In the genomic region with DNA sequence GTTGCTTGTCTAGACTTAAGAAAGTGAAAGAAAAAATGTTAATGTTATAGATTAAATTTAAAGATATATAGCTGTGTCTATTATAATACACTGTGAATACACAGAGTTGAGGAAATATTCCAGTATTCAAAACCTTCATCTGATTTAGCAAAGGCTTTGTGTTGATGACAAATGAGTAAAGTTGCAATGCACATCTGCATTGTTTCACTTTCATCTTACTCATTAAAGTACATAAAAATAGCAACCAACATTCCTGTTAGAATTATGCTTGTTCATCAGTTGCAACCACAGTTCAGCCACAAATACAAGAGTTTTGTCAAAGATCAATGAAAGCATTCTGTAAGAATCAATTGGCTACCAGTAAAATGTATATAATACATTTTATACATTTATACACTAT, we compare ENCODE assay signal across 20 cellular contexts.
DNase-seq lines count a peak whose midpoint lies in the region; ATAC-seq lines count a peak whose summit lies in the region.
"Had no signal": no experiment of that assay in that cellular context is flagged by ENCODE, and none has a peak within 500 bp of the region (broad histone marks: within the 10 kb centered on the region; RNA-seq: fewer than 3 reads in every experiment).

No MANE protein-coding gene starts in this region.

- H4K20me1 ChIP-seq in BLaER1 treated with 17β-estradiol and CSF1 and Interleukin-3, amounts not matched to agents 10 nM and 100 nM = no peaks in the 10 kb centered on the region

- no peak overlapping the region for H3K4me3 ChIP-seq in BLaER1 treated with 17β-estradiol and CSF1 and Interleukin-3, amounts not matched to agents 10 nM and 100 nM
- H3K4me3 ChIP-seq: SK-N-MC had no signal

- peak overlapping the region in 8 of 11 experiments; percentile 4 to 47 (median 16); a peak in 9 of 22 replicates for H3K4me2 ChIP-seq in BLaER1 treated with 17β-estradiol and CSF1 and Interleukin-3, amounts not matched to agents 10 nM and 100 nM

- H3K9me3 ChIP-seq in BLaER1 treated with 17β-estradiol and CSF1 and Interleukin-3, amounts not matched to agents 10 nM and 100 nM (replicated peaks in 1 of 11) = peaks cover 5 to 44% (median 22%) of the 10 kb centered on the region in 11 experiments; a peak in 16 of 22 replicates

- ATAC-seq in HG02885 (IDR thresholded peaks at IDR 0.05; ENCODE audit: poor library complexity, unreplicated experiment) = peak; percentile 46
- ATAC-seq: HepG2 had no signal

- DNase-seq in OCI-M1 (lab: John Stamatoyannopoulos, UW) = peak; percentile 25
- peak; percentile 6 for DNase-seq in renal cortical epithelial cell (ENCODE audit: low read depth)
- no peak for DNase-seq in cerebellum (ENCODE audit: low spot score)
- DNase-seq in kidney glomerular epithelial cell (lab: John Stamatoyannopoulos, UW) = no peak
- DNase-seq in NCI-H526 (lab: John Stamatoyannopoulos, UW) = no peak
- DNase-seq: AML-193; CD8-positive, alpha-beta memory T cell; DMS 273 treated with DMSO at 0.1 percent for 48 hours; DMS79; GF-D8; H7; NCI-H2029; NCI-H446 treated with DMSO at 0.1 percent for 48 hours; NCI-H69; SIG-M5 had no signal

- H3K27ac ChIP-seq in BLaER1 treated with 17β-estradiol and CSF1 and Interleukin-3, amounts not matched to agents 10 nM and 100 nM = no peak overlapping the region
- H3K27ac ChIP-seq: C4-2B, SK-N-MC had no signal

- no peaks in the 10 kb centered on the region for H3K27me3 ChIP-seq in BLaER1 treated with 17β-estradiol and CSF1 and Interleukin-3, amounts not matched to agents 10 nM and 100 nM

- H3K36me3 ChIP-seq in BLaER1 treated with 17β-estradiol and CSF1 and Interleukin-3, amounts not matched to agents 10 nM and 100 nM = no peaks in the 10 kb centered on the region

- H3K4me1 ChIP-seq in BLaER1 treated with 17β-estradiol and CSF1 and Interleukin-3, amounts not matched to agents 10 nM and 100 nM = peaks cover 0 to 51% (median 19%) of the 10 kb centered on the region in 10 experiments; a peak in 13 of 20 replicates

- H3K9ac ChIP-seq in BLaER1 treated with 17β-estradiol and CSF1 and Interleukin-3, amounts not matched to agents 10 nM and 100 nM = no peak overlapping the region

Comparison
In these comparisons a context has a peak if more than half of its experiments do, and no peak if none do; other contexts are left out.
1. DNase-seq: peak in OCI-M1 (single experiment) and renal cortical epithelial cell (single experiment); none in cerebellum (single experiment), kidney glomerular epithelial cell (single experiment) and NCI-H526 (0 of 2).